1 cellular context compared by ENCODE assay signal in genomic region chr11:18526521-18527296, GRCh38.
TF ChIP-seq lines count a peak whose summit lies in the region.

Gene TSG101, minus strand, starts transcription at chr11:18526942. Its CDS starts 126 bp downstream, at chr11:18526816.

TF ChIP-seq in H1, 55 proteins besides CTCF, POLR2A, EP300 and RAD21 (continued from another document):
- TF ChIP-seq, protein P1, sequence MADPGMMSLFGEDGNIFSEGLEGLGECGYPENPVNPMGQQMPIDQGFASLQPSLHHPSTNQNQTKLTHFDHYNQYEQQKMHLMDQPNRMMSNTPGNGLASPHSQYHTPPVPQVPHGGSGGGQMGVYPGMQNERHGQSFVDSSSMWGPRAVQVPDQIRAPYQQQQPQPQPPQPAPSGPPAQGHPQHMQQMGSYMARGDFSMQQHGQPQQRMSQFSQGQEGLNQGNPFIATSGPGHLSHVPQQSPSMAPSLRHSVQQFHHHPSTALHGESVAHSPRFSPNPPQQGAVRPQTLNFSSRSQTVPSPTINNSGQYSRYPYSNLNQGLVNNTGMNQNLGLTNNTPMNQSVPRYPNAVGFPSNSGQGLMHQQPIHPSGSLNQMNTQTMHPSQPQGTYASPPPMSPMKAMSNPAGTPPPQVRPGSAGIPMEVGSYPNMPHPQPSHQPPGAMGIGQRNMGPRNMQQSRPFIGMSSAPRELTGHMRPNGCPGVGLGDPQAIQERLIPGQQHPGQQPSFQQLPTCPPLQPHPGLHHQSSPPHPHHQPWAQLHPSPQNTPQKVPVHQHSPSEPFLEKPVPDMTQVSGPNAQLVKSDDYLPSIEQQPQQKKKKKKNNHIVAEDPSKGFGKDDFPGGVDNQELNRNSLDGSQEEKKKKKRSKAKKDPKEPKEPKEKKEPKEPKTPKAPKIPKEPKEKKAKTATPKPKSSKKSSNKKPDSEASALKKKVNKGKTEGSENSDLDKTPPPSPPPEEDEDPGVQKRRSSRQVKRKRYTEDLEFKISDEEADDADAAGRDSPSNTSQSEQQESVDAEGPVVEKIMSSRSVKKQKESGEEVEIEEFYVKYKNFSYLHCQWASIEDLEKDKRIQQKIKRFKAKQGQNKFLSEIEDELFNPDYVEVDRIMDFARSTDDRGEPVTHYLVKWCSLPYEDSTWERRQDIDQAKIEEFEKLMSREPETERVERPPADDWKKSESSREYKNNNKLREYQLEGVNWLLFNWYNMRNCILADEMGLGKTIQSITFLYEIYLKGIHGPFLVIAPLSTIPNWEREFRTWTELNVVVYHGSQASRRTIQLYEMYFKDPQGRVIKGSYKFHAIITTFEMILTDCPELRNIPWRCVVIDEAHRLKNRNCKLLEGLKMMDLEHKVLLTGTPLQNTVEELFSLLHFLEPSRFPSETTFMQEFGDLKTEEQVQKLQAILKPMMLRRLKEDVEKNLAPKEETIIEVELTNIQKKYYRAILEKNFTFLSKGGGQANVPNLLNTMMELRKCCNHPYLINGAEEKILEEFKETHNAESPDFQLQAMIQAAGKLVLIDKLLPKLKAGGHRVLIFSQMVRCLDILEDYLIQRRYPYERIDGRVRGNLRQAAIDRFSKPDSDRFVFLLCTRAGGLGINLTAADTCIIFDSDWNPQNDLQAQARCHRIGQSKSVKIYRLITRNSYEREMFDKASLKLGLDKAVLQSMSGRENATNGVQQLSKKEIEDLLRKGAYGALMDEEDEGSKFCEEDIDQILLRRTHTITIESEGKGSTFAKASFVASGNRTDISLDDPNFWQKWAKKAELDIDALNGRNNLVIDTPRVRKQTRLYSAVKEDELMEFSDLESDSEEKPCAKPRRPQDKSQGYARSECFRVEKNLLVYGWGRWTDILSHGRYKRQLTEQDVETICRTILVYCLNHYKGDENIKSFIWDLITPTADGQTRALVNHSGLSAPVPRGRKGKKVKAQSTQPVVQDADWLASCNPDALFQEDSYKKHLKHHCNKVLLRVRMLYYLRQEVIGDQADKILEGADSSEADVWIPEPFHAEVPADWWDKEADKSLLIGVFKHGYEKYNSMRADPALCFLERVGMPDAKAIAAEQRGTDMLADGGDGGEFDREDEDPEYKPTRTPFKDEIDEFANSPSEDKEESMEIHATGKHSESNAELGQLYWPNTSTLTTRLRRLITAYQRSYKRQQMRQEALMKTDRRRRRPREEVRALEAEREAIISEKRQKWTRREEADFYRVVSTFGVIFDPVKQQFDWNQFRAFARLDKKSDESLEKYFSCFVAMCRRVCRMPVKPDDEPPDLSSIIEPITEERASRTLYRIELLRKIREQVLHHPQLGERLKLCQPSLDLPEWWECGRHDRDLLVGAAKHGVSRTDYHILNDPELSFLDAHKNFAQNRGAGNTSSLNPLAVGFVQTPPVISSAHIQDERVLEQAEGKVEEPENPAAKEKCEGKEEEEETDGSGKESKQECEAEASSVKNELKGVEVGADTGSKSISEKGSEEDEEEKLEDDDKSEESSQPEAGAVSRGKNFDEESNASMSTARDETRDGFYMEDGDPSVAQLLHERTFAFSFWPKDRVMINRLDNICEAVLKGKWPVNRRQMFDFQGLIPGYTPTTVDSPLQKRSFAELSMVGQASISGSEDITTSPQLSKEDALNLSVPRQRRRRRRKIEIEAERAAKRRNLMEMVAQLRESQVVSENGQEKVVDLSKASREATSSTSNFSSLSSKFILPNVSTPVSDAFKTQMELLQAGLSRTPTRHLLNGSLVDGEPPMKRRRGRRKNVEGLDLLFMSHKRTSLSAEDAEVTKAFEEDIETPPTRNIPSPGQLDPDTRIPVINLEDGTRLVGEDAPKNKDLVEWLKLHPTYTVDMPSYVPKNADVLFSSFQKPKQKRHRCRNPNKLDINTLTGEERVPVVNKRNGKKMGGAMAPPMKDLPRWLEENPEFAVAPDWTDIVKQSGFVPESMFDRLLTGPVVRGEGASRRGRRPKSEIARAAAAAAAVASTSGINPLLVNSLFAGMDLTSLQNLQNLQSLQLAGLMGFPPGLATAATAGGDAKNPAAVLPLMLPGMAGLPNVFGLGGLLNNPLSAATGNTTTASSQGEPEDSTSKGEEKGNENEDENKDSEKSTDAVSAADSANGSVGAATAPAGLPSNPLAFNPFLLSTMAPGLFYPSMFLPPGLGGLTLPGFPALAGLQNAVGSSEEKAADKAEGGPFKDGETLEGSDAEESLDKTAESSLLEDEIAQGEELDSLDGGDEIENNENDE (IDR thresholded peaks at IDR 0.05; ENCODE audit: insufficient replicate concordance, low read length), result no peak
- TF ChIP-seq SAP30 (IDR thresholded peaks at IDR 0.05; ENCODE audit: insufficient read depth, insufficient replicate concordance, low read length) (peak; percentile 82), KDM5A (IDR thresholded peaks at IDR 0.05; ENCODE audit: low read length) (no peak), CTBP2 (IDR thresholded peaks at IDR 0.05; ENCODE audit: borderline replicate concordance, insufficient read depth, insufficient read length, low read length) (no peak), BRCA1 (IDR thresholded peaks at IDR 0.05; ENCODE audit: low read depth, low read length) (no peak), POLR2AphosphoS5 (IDR thresholded peaks at IDR 0.05; ENCODE audit: low read depth, low read length) (peak; percentile 98), POU5F1 (IDR thresholded peaks at IDR 0.05; ENCODE audit: low read depth, low read length) (no peak), SRF (IDR thresholded peaks at IDR 0.05; ENCODE audit: low read depth, low read length) (no peak), ZNF274 (IDR thresholded peaks at IDR 0.05; ENCODE audit: borderline replicate concordance, extremely low read depth, low read length) (no peak), MAFK (IDR thresholded peaks at IDR 0.05; ENCODE audit: low read depth, low read length) (no peak), SIX5 (IDR thresholded peaks at IDR 0.05; ENCODE audit: low read depth, low read length) (no peak), SP2 (IDR thresholded peaks at IDR 0.05; ENCODE audit: low read length) (no peak), NANOG (IDR thresholded peaks at IDR 0.05; ENCODE audit: insufficient read depth, low read depth, low read length, poor library complexity, severe bottlenecking) (no peak), GABPA (IDR thresholded peaks at IDR 0.05; ENCODE audit: borderline replicate concordance, insufficient read depth, low read length) (peak; percentile 97), BACH1 (IDR thresholded peaks at IDR 0.05; ENCODE audit: low read length) (no peak), TAF1 (IDR thresholded peaks at IDR 0.05; ENCODE audit: low read depth, low read length) (peak; percentile 90), KDM4A (IDR thresholded peaks at IDR 0.05; ENCODE audit: low read depth, low read length, severe bottlenecking) (peak; percentile 83), HDAC2 (IDR thresholded peaks at IDR 0.05; ENCODE audit: borderline replicate concordance in 1 of 2, low read depth in 2 of 2, low read length in 2 of 2) (peak in 1 of 2 experiments; percentile 86; a peak in 2 of 4 replicates), EGR1 (IDR thresholded peaks at IDR 0.05; ENCODE audit: borderline replicate concordance, low read depth, low read length) (peak; percentile 15; the same call in 1 of the 2 replicates), RFX5 (IDR thresholded peaks at IDR 0.05; ENCODE audit: borderline replicate concordance, low read depth, low read length) (no peak), GTF2F1 (IDR thresholded peaks at IDR 0.05; ENCODE audit: borderline replicate concordance, low read depth, low read length) (no peak), HDAC6 (IDR thresholded peaks at IDR 0.05; ENCODE audit: low read depth, low read length) (no peak)
- TF ChIP-seq, protein P2, sequence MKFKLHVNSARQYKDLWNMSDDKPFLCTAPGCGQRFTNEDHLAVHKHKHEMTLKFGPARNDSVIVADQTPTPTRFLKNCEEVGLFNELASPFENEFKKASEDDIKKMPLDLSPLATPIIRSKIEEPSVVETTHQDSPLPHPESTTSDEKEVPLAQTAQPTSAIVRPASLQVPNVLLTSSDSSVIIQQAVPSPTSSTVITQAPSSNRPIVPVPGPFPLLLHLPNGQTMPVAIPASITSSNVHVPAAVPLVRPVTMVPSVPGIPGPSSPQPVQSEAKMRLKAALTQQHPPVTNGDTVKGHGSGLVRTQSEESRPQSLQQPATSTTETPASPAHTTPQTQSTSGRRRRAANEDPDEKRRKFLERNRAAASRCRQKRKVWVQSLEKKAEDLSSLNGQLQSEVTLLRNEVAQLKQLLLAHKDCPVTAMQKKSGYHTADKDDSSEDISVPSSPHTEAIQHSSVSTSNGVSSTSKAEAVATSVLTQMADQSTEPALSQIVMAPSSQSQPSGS (IDR thresholded peaks at IDR 0.05; ENCODE audit: low read length), result no peak
